ENCODE assay signal across 18 cellular contexts in genomic region chr21:33584455-33584854, GRCh38. TPM values are rescaled to one million over a fixed set of nuclear protein-coding genes. Genes with fewer than 3 reads are reported as not detected.
DNase-seq lines count a peak whose midpoint lies in the region; ATAC-seq, FAIRE-seq and TF ChIP-seq lines count a peak whose summit lies in the region.
"Had no signal": no experiment of that assay in that cellular context is flagged by ENCODE, and none has a peak within 500 bp of the region (broad histone marks: within the 10 kb centered on the region; RNA-seq: fewer than 3 reads in every experiment).

No MANE protein-coding gene starts in this region.

- H3K36me3 ChIP-seq in Loucy (ENCODE audit: insufficient read depth, low read length) (peaks cover under 1% of the 10 kb centered on the region; the same call in 1 of the 2 replicates), K562 (ENCODE audit: control insufficient read depth, insufficient read depth, low read length) (peaks cover 66% of the 10 kb centered on the region), WERI-Rb-1 (peaks cover 81% of the 10 kb centered on the region), tibial nerve (peaks cover 0 to 17% (median 0%) of the 10 kb centered on the region in 3 donors), vagina (no peaks in the 10 kb centered on the region)

- H3K27ac ChIP-seq in K562 (ENCODE audit: extremely low read depth, low read depth, low read length) = no peak overlapping the region; the same call in 1 of the 3 replicates
- H3K27ac ChIP-seq in WERI-Rb-1 = no peak overlapping the region
- H3K27ac ChIP-seq in tibial nerve = no peak overlapping the region
- no peak overlapping the region for H3K27ac ChIP-seq in vagina

- peaks cover 29% of the 10 kb centered on the region for H3K4me1 ChIP-seq in Loucy (ENCODE audit: insufficient read depth, low read length, poor library complexity, severe bottlenecking)
- H3K4me1 ChIP-seq in K562 (replicated peaks in 1 of 2; ENCODE audit: control insufficient read depth in 2 of 2, insufficient read depth in 2 of 2, low read length in 2 of 2) = peaks cover 13 to 22% of the 10 kb centered on the region in 2 experiments; a peak in 4 of 5 replicates
- peaks cover 0 to 18% (median 3%) of the 10 kb centered on the region in 4 donors for H3K4me1 ChIP-seq in tibial nerve
- H3K4me1 ChIP-seq in vagina = peaks cover 18% of the 10 kb centered on the region

- TF ChIP-seq RAD21 in K562 (CRISPR knock-in tag; conservative IDR thresholded peaks at IDR 0.05 in 1 of 2, IDR thresholded peaks at IDR 0.05 in 1 of 2) = 0 out of 4 replicates have a peak, but pooled peaks of 1 of the 2 experiments have one; percentile 7

- FAIRE-seq in GM12892 (lab: Jason Lieb, UNC) (peak; percentile 9), K562 (lab: Jason Lieb, UNC) (no peak)
- FAIRE-seq: G401.6, GM12878, GM18507 had no signal

- no peak overlapping the region for H3K4me3 ChIP-seq in Loucy (ENCODE audit: low read length, poor library complexity, severe bottlenecking)
- no peak overlapping the region for H3K4me3 ChIP-seq in K562
- no peak overlapping the region for H3K4me3 ChIP-seq in WERI-Rb-1 (ENCODE audit: low read depth, low read length)
- no peak overlapping the region for H3K4me3 ChIP-seq in tibial nerve
- no peak overlapping the region for H3K4me3 ChIP-seq in vagina
- H3K4me3 ChIP-seq: GM12878, GM23338 had no signal

- H3K9me1 ChIP-seq in K562 (ENCODE audit: control insufficient read depth, insufficient read depth, low read length) = no peaks in the 10 kb centered on the region

- TF ChIP-seq CTCF in Loucy (conservative IDR thresholded peaks at IDR 0.05; ENCODE audit: low read length) (no peak), K562 (IDR thresholded peaks at IDR 0.05 in 2 of 3, conservative IDR thresholded peaks at IDR 0.05 in 1 of 3; ENCODE audit: insufficient read depth in 2 of 3, low read depth in 1 of 3, low read length in 3 of 3) (no peak), WERI-Rb-1 (IDR thresholded peaks at IDR 0.05; ENCODE audit: low read depth, low read length) (no peak), tibial nerve (IDR thresholded peaks at IDR 0.05) (no peak), vagina (IDR thresholded peaks at IDR 0.05) (no peak)

- 34% methylated on average over 3 of the region's 3 CpGs for WGBS in K562 (ENCODE audit: insufficient coverage, low coverage, missing lambda C conversion rate)
- 80 to 86% methylated on average over 3 of the region's 3 CpGs for WGBS in tibial nerve, 2 donors

- H4K20me1 ChIP-seq in Loucy (ENCODE audit: insufficient read depth, low read length, poor library complexity, severe bottlenecking) = peaks cover 11% of the 10 kb centered on the region
- no peaks in the 10 kb centered on the region for H4K20me1 ChIP-seq in K562 (replicated peaks; ENCODE audit: control insufficient read depth, insufficient read depth, low read length)

- DNase-seq in GM12892 (ENCODE audit: insufficient read length) (no peak), K562 (ENCODE audit: extremely low read depth in 1 of 4, low spot score in 3 of 4) (peak; percentile 33 to 54 (median 46)), WERI-Rb-1 (no peak), tibial nerve (ENCODE audit: low spot score in 2 of 2) (no peak), vagina (ENCODE audit: extremely low spot score in 2 of 2) (no peak)
- DNase-seq: C1 segment of cervical spinal cord; Caco-2; CD8-positive, alpha-beta T cell; DMS153; DND-41; H9; HFFc6 had no signal

- intact Hi-C loops in K562 (cut with micrococcal nuclease) = loop anchor here (10.0 kb wide), 1 partner anchor 390 kb away; no protein-coding TSS in a partner anchor
- intact Hi-C loops in vagina (cut with DNase I) = no loop called here

- no peaks in the 10 kb centered on the region for H3K9me2 ChIP-seq in Loucy (replicated peaks; ENCODE audit: low read depth, low read length)

- H3K4me2 ChIP-seq in Loucy (ENCODE audit: low read depth, low read length, poor library complexity, severe bottlenecking) = peak overlapping the region; percentile 91
- no peak overlapping the region for H3K4me2 ChIP-seq in K562 (ENCODE audit: insufficient read depth, low read length)
- H3K4me2 ChIP-seq: GM23338 had no signal

- POLR2A ChIA-PET in K562 (lab: Yijun Ruan, JAX) = interaction anchor here (0.7 to 3.9 kb wide), 7 partner anchors 8 to 134 kb away, joined by 3 to 28 read pairs (median 3); partner anchors contain the start of gene TMEM50B

- H2AFZ ChIP-seq in Loucy (ENCODE audit: low read length) = no peak overlapping the region
- no peak overlapping the region for H2AFZ ChIP-seq in K562 (ENCODE audit: low read depth, low read length)
- H2AFZ ChIP-seq: GM23338 had no signal

- TF ChIP-seq EP300 in K562 (IDR thresholded peaks at IDR 0.05; ENCODE audit: low read length) (no peak), tibial nerve (IDR thresholded peaks at IDR 0.05) (no peak)

- H3F3A ChIP-seq in Loucy (ENCODE audit: low read depth) = peaks cover 3% of the 10 kb centered on the region; the same call in 1 of the 2 replicates

- H3K79me2 ChIP-seq in Loucy (ENCODE audit: insufficient read depth, low read length) (peaks cover 39% of the 10 kb centered on the region), K562 (ENCODE audit: control insufficient read depth, insufficient read depth, low read length) (peaks cover 32% of the 10 kb centered on the region)

- in situ Hi-C loops in K562 (cut with MboI) = no loop called here

- TF ChIP-seq POLR2A in GM12892 (IDR thresholded peaks at IDR 0.05; ENCODE audit: low read depth, low read length) (no peak), K562 (conservative IDR thresholded peaks at IDR 0.05) (no peak), tibial nerve (IDR thresholded peaks at IDR 0.05) (no peak), vagina (IDR thresholded peaks at IDR 0.05) (no peak)

- CTCF ChIA-PET in K562 (lab: Yijun Ruan, JAX; ENCODE audit: low intra/inter-chr PET ratio) = no interaction called here

- H3K9ac ChIP-seq in Loucy (ENCODE audit: low read depth, low read length, poor library complexity, severe bottlenecking) (no peak overlapping the region), K562 (ENCODE audit: insufficient read depth in 1 of 2, low read depth in 2 of 2, low read length in 2 of 2) (no peak overlapping the region)

- ATAC-seq in K562 = no peak
- ATAC-seq: CD8-positive, alpha-beta T cell; GM12878; GM23338; HCT116 had no signal

- no peaks in the 10 kb centered on the region for H3K27me3 ChIP-seq in Loucy (ENCODE audit: insufficient read depth, low read length, poor library complexity, severe bottlenecking)
- no peaks in the 10 kb centered on the region for H3K27me3 ChIP-seq in K562 (ENCODE audit: control insufficient read depth in 2 of 2, insufficient read depth in 2 of 2, low read length in 2 of 2)
- H3K27me3 ChIP-seq in WERI-Rb-1 (ENCODE audit: insufficient read depth, low read depth, severe bottlenecking) = no peaks in the 10 kb centered on the region
- no peaks in the 10 kb centered on the region for H3K27me3 ChIP-seq in tibial nerve
- H3K27me3 ChIP-seq in vagina = no peaks in the 10 kb centered on the region

- no TSS peak for BruUV-seq in K562 (replicated peaks; lab: Mats Ljungman, UMichigan)

- no peaks in the 10 kb centered on the region for H3K9me3 ChIP-seq in Loucy (ENCODE audit: insufficient read depth, low read depth, low read length)
- no peaks in the 10 kb centered on the region for H3K9me3 ChIP-seq in K562 (replicated peaks; ENCODE audit: control insufficient read depth, insufficient read depth, low read depth, low read length)
- H3K9me3 ChIP-seq in WERI-Rb-1 (ENCODE audit: severe bottlenecking) = no peaks in the 10 kb centered on the region
- H3K9me3 ChIP-seq in tibial nerve = no peaks in the 10 kb centered on the region
- no peaks in the 10 kb centered on the region for H3K9me3 ChIP-seq in vagina
- H3K9me3 ChIP-seq: Caco-2 had no signal

RNA-seq across cellular contexts. Expression of gene DONSON, which starts 4.0 kb away (rescaled TPM):
- 50.5 TPM for polyA plus RNA-seq in GM12892 (2012; ENCODE audit: missing spikeins)
- 58.1 and 105 TPM in 2 replicates for total RNA-seq in K562 (2011; cell fraction: chromatin; rRNA removed; ENCODE audit: low replicate concordance)
- total RNA-seq in K562 (2011; cell fraction: nucleolus; rRNA removed) = 39.5 and 39.6 TPM in 2 replicates
- 51.0 and 57.4 TPM in 2 replicates for total RNA-seq in K562 (2011; cell fraction: nucleoplasm; rRNA removed)
- 56.5 and 62.6 TPM in 2 replicates for total RNA-seq in K562 (2014; rRNA removed)
- 91.0 and 91.4 TPM in 2 replicates for total RNA-seq in K562 (2014; rRNA removed; fragmentation: Illumina TruSeq; extraction: Trizol)
- 72.4 and 72.6 TPM in 2 replicates for total RNA-seq in K562 (2015; rRNA removed; fragmentation: Illumina TruSeq; extraction: Trizol)
- total RNA-seq in K562 (2021) = 53.0 and 54.1 TPM in 2 replicates
- 114 and 124 TPM in 2 replicates for polyA plus RNA-seq in K562 (2011; rRNA removed)
- 47.7 and 55.4 TPM in 2 replicates for polyA plus RNA-seq in K562 (2011; cell fraction: cytosol; rRNA removed)
- polyA plus RNA-seq in K562 (2011; cell fraction: nucleus; rRNA removed) = 75.8 and 110 TPM in 2 replicates
- polyA plus RNA-seq in K562 (2012) = 71.9 and 112 TPM in 2 replicates
- polyA plus RNA-seq in K562 (2014; fragmentation: Illumina TruSeq; extraction: Trizol) = 75.8 and 80.1 TPM in 2 replicates
- polyA plus RNA-seq in K562 (2014; fragmentation: Nextera tagmentation; extraction: Ambion mirVana) = 10 to 100 TPM; 26.7 to 30.6 TPM
- polyA plus RNA-seq in K562 (2014; rRNA removed) = 61.4 and 68.9 TPM in 2 replicates
- polyA minus RNA-seq in K562 (2011; rRNA and poly(A)+ RNA removed) = 102 and 112 TPM in 2 replicates
- polyA minus RNA-seq in K562 (2011; cell fraction: cytosol; rRNA and poly(A)+ RNA removed) = 31.9 and 51.6 TPM in 2 replicates
- polyA minus RNA-seq in K562 (2011; cell fraction: nucleus; rRNA and poly(A)+ RNA removed) = 21.3 and 41.1 TPM in 2 replicates
- total RNA-seq in tibial nerve = 10 to 100 TPM; 11.5 to 20.6 (median 18.1) TPM
- 10.3 TPM for total RNA-seq in vagina

RNA-seq across cellular contexts. Expression of gene SON, which starts 41.6 kb away (rescaled TPM):
- 144 TPM for polyA plus RNA-seq in GM12892 (2012; ENCODE audit: missing spikeins)
- total RNA-seq in K562 (2011; cell fraction: chromatin; rRNA removed; ENCODE audit: low replicate concordance) = 223 and 597 TPM in 2 replicates
- 107 and 150 TPM in 2 replicates for total RNA-seq in K562 (2011; cell fraction: nucleolus; rRNA removed)
- total RNA-seq in K562 (2011; cell fraction: nucleoplasm; rRNA removed) = 253 and 349 TPM in 2 replicates
- total RNA-seq in K562 (2014; rRNA removed) = 126 and 185 TPM in 2 replicates
- 142 and 149 TPM in 2 replicates for total RNA-seq in K562 (2014; rRNA removed; fragmentation: Illumina TruSeq; extraction: Trizol)
- 120 and 149 TPM in 2 replicates for total RNA-seq in K562 (2015; rRNA removed; fragmentation: Illumina TruSeq; extraction: Trizol)
- total RNA-seq in K562 (2021) = 242 and 259 TPM in 2 replicates
- polyA plus RNA-seq in K562 (2011; rRNA removed) = 99.1 and 105 TPM in 2 replicates
- 88.2 and 117 TPM in 2 replicates for polyA plus RNA-seq in K562 (2011; cell fraction: cytosol; rRNA removed)
- polyA plus RNA-seq in K562 (2011; cell fraction: nucleus; rRNA removed) = 255 and 309 TPM in 2 replicates
- polyA plus RNA-seq in K562 (2012) = 146 and 246 TPM in 2 replicates
- 173 and 203 TPM in 2 replicates for polyA plus RNA-seq in K562 (2014; fragmentation: Illumina TruSeq; extraction: Trizol)
- polyA plus RNA-seq in K562 (2014; fragmentation: Nextera tagmentation; extraction: Ambion mirVana) = 100 to 1,000 TPM; 195 to 742 TPM
- 97.6 and 187 TPM in 2 replicates for polyA plus RNA-seq in K562 (2014; rRNA removed)
- 241 and 277 TPM in 2 replicates for polyA minus RNA-seq in K562 (2011; rRNA and poly(A)+ RNA removed)
- 183 and 187 TPM in 2 replicates for polyA minus RNA-seq in K562 (2011; cell fraction: cytosol; rRNA and poly(A)+ RNA removed)
- 121 and 212 TPM in 2 replicates for polyA minus RNA-seq in K562 (2011; cell fraction: nucleus; rRNA and poly(A)+ RNA removed)
- 100 to 1,000 TPM; 243 to 283 (median 271) TPM for total RNA-seq in tibial nerve
- total RNA-seq in vagina = 212 TPM

RNA-seq across cellular contexts. Expression of gene GART, which starts 42.5 kb away (rescaled TPM):
- 82.7 TPM for polyA plus RNA-seq in GM12892 (2012; ENCODE audit: missing spikeins)
- total RNA-seq in K562 (2011; cell fraction: chromatin; rRNA removed; ENCODE audit: low replicate concordance) = 282 and 575 TPM in 2 replicates
- 120 and 142 TPM in 2 replicates for total RNA-seq in K562 (2011; cell fraction: nucleolus; rRNA removed)
- total RNA-seq in K562 (2011; cell fraction: nucleoplasm; rRNA removed) = 254 and 330 TPM in 2 replicates
- 260 and 356 TPM in 2 replicates for total RNA-seq in K562 (2014; rRNA removed)
- total RNA-seq in K562 (2014; rRNA removed; fragmentation: Illumina TruSeq; extraction: Trizol) = 349 and 398 TPM in 2 replicates
- 258 and 267 TPM in 2 replicates for total RNA-seq in K562 (2015; rRNA removed; fragmentation: Illumina TruSeq; extraction: Trizol)
- total RNA-seq in K562 (2021) = 396 and 415 TPM in 2 replicates
- 100 and 141 TPM in 2 replicates for polyA plus RNA-seq in K562 (2011; rRNA removed)
- 41.9 and 69.4 TPM in 2 replicates for polyA plus RNA-seq in K562 (2011; cell fraction: cytosol; rRNA removed)
- 111 and 125 TPM in 2 replicates for polyA plus RNA-seq in K562 (2011; cell fraction: nucleus; rRNA removed)
- polyA plus RNA-seq in K562 (2012) = 155 and 181 TPM in 2 replicates
- polyA plus RNA-seq in K562 (2014; fragmentation: Illumina TruSeq; extraction: Trizol) = 409 and 429 TPM in 2 replicates
- 100 to 1,000 TPM; 276 to 387 TPM for polyA plus RNA-seq in K562 (2014; fragmentation: Nextera tagmentation; extraction: Ambion mirVana)
- 230 and 236 TPM in 2 replicates for polyA plus RNA-seq in K562 (2014; rRNA removed)
- polyA minus RNA-seq in K562 (2011; rRNA and poly(A)+ RNA removed) = 152 and 154 TPM in 2 replicates
- polyA minus RNA-seq in K562 (2011; cell fraction: cytosol; rRNA and poly(A)+ RNA removed) = 92.6 and 125 TPM in 2 replicates
- 83.7 and 168 TPM in 2 replicates for polyA minus RNA-seq in K562 (2011; cell fraction: nucleus; rRNA and poly(A)+ RNA removed)
- 100 to 1,000 TPM in 2 of 4 donors, 10 to 100 TPM in 2; 73.5 to 141 (median 106) TPM for total RNA-seq in tibial nerve
- total RNA-seq in vagina = 47.6 TPM

RNA-seq across cellular contexts. Expression of gene CRYZL1, which starts 57.1 kb away (rescaled TPM):
- 29.1 TPM for polyA plus RNA-seq in GM12892 (2012; ENCODE audit: missing spikeins)
- total RNA-seq in K562 (2011; cell fraction: chromatin; rRNA removed; ENCODE audit: low replicate concordance) = 70.4 and 160 TPM in 2 replicates
- 39.9 and 42.9 TPM in 2 replicates for total RNA-seq in K562 (2011; cell fraction: nucleolus; rRNA removed)
- 64.7 and 86.4 TPM in 2 replicates for total RNA-seq in K562 (2011; cell fraction: nucleoplasm; rRNA removed)
- total RNA-seq in K562 (2014; rRNA removed) = 16.5 and 25.2 TPM in 2 replicates
- total RNA-seq in K562 (2014; rRNA removed; fragmentation: Illumina TruSeq; extraction: Trizol) = 19.9 and 24.0 TPM in 2 replicates
- 20.8 and 22.4 TPM in 2 replicates for total RNA-seq in K562 (2015; rRNA removed; fragmentation: Illumina TruSeq; extraction: Trizol)
- 25.6 and 31.9 TPM in 2 replicates for total RNA-seq in K562 (2021)
- 97.9 and 98.2 TPM in 2 replicates for polyA plus RNA-seq in K562 (2011; rRNA removed)
- 13.0 and 30.9 TPM in 2 replicates for polyA plus RNA-seq in K562 (2011; cell fraction: cytosol; rRNA removed)
- 78.7 and 127 TPM in 2 replicates for polyA plus RNA-seq in K562 (2011; cell fraction: nucleus; rRNA removed)
- polyA plus RNA-seq in K562 (2012) = 34.8 and 44.0 TPM in 2 replicates
- 32.5 and 39.2 TPM in 2 replicates for polyA plus RNA-seq in K562 (2014; fragmentation: Illumina TruSeq; extraction: Trizol)
- 10 to 100 TPM; 79.5 to 80.8 TPM for polyA plus RNA-seq in K562 (2014; fragmentation: Nextera tagmentation; extraction: Ambion mirVana)
- polyA plus RNA-seq in K562 (2014; rRNA removed) = 47.9 and 52.3 TPM in 2 replicates
- polyA minus RNA-seq in K562 (2011; rRNA and poly(A)+ RNA removed) = 139 and 147 TPM in 2 replicates
- 18.0 and 22.2 TPM in 2 replicates for polyA minus RNA-seq in K562 (2011; cell fraction: cytosol; rRNA and poly(A)+ RNA removed)
- 37.7 and 82.6 TPM in 2 replicates for polyA minus RNA-seq in K562 (2011; cell fraction: nucleus; rRNA and poly(A)+ RNA removed)
- 10 to 100 TPM; 48.8 to 94.4 (median 74.8) TPM for total RNA-seq in tibial nerve
- total RNA-seq in vagina = 56.2 TPM

RNA-seq across cellular contexts. Expression of gene ITSN1, which starts 57.8 kb away (rescaled TPM):
- polyA plus RNA-seq in GM12892 (2012; ENCODE audit: missing spikeins) = 1.2 TPM
- total RNA-seq in K562 (2011; cell fraction: chromatin; rRNA removed; ENCODE audit: low replicate concordance) = 12.1 and 17.2 TPM in 2 replicates
- total RNA-seq in K562 (2011; cell fraction: nucleolus; rRNA removed) = 4.3 and 8.3 TPM in 2 replicates
- total RNA-seq in K562 (2011; cell fraction: nucleoplasm; rRNA removed) = 9.7 and 14.1 TPM in 2 replicates
- total RNA-seq in K562 (2014; rRNA removed) (3.9 and 7.5 TPM in 2 replicates), K562 (2014; rRNA removed; fragmentation: Illumina TruSeq; extraction: Trizol) (4.3 and 6.3 TPM in 2 replicates), K562 (2015; rRNA removed; fragmentation: Illumina TruSeq; extraction: Trizol) (8.0 and 9.8 TPM in 2 replicates), K562 (2021) (7.0 and 8.7 TPM in 2 replicates), tibial nerve (100 to 1,000 TPM in 2 of 4 donors, 10 to 100 TPM in 2; 50.4 to 208 (median 96.7) TPM), vagina (46.9 TPM)
- polyA plus RNA-seq in K562 (2011; rRNA removed) (12.6 TPM in 2 replicates), K562 (2014; fragmentation: Illumina TruSeq; extraction: Trizol) (9.4 and 10.7 TPM in 2 replicates), K562 (2014; fragmentation: Nextera tagmentation; extraction: Ambion mirVana) (1 to 10 TPM; 1.1 to 2.1 TPM), K562 (2014; rRNA removed) (4.8 and 9.5 TPM in 2 replicates)
- polyA plus RNA-seq in K562 (2011; cell fraction: cytosol; rRNA removed) = 8.5 and 10.6 TPM in 2 replicates
- polyA plus RNA-seq in K562 (2011; cell fraction: nucleus; rRNA removed) = 23.1 and 27.6 TPM in 2 replicates
- 3.9 and 6.9 TPM in 2 replicates for polyA plus RNA-seq in K562 (2012)
- 15.5 and 18.0 TPM in 2 replicates for polyA minus RNA-seq in K562 (2011; rRNA and poly(A)+ RNA removed)
- polyA minus RNA-seq in K562 (2011; cell fraction: cytosol; rRNA and poly(A)+ RNA removed) = 7.8 and 8.7 TPM in 2 replicates
- polyA minus RNA-seq in K562 (2011; cell fraction: nucleus; rRNA and poly(A)+ RNA removed) = 8.6 and 14.7 TPM in 2 replicates

Comparison
In these comparisons a context has a peak if more than half of its experiments do, and no peak if none do; other contexts are left out.
1. DNase-seq: peak in K562 (4 of 4); none in GM12892 (single experiment), WERI-Rb-1 (single experiment), tibial nerve (0 of 2) and vagina (0 of 2).